Comparison of ENCODE assay signal across 14 cellular contexts in genomic region chr7:83541187-83541960, GRCh38.
DNase-seq lines count a peak whose midpoint lies in the region; FAIRE-seq and TF ChIP-seq lines count a peak whose summit lies in the region.
"Had no signal": no experiment of that assay in that cellular context is flagged by ENCODE, and none has a peak within 500 bp of the region (broad histone marks: within the 10 kb centered on the region; RNA-seq: fewer than 3 reads in every experiment).

No MANE protein-coding gene starts in this region.

- H2BK12ac ChIP-seq in H1 (ENCODE audit: low read depth, low read length) = no peak overlapping the region

- no peaks in the 10 kb centered on the region for H3K4me1 ChIP-seq in H1 (replicated peaks in 1 of 4; ENCODE audit: control insufficient read depth in 3 of 4, insufficient read depth in 4 of 4, low read length in 3 of 4)
- H3K4me1 ChIP-seq in suprapubic skin = no peaks in the 10 kb centered on the region

- no peak overlapping the region for H2BK20ac ChIP-seq in H1 (ENCODE audit: low read length)

- H3K4me3 ChIP-seq in H1 (ENCODE audit: extremely low read depth in 1 of 4, insufficient read depth in 2 of 4, low read depth in 3 of 4, low read length in 4 of 4) (no peak overlapping the region), suprapubic skin (no peak overlapping the region)

- DNase-seq in DMS53 treated with DMSO at 0.1 percent for 48 hours (lab: John Stamatoyannopoulos, UW; ENCODE audit: unreplicated experiment) (peak; percentile 82), NCI-H2029 (lab: John Stamatoyannopoulos, UW) (peak; percentile 13), H1 (ENCODE audit: low read depth in 1 of 2, low spot score in 2 of 2) (no peak), RPMI8226 (no peak), COR-L47 (lab: John Stamatoyannopoulos, UW) (no peak), suprapubic skin (ENCODE audit: low spot score in 2 of 2) (no peak), NCI-H226 (no peak)
- DNase-seq: CD8-positive, alpha-beta T cell; DMS79; IMR-90; KBM-7 had no signal

- H3K56ac ChIP-seq in H1 (replicated peaks; ENCODE audit: insufficient read length, low read depth, low read length) = no peak overlapping the region

- no peaks in the 10 kb centered on the region for H4K20me1 ChIP-seq in H1 (replicated peaks in 1 of 2; ENCODE audit: control insufficient read depth in 1 of 2, insufficient read depth in 2 of 2, low read length in 2 of 2)

- no peaks in the 10 kb centered on the region for H3K79me2 ChIP-seq in H1 (ENCODE audit: control insufficient read depth in 1 of 2, insufficient read depth in 2 of 2, low read length in 2 of 2)

- POLR2A ChIA-PET in H1 (lab: Charles Lee; ENCODE audit: partially characterized antibody) = no interaction called here

- no peak for FAIRE-seq in H1 (lab: Jason Lieb, UNC)
- FAIRE-seq: GM12892, GM19239, H54 had no signal

- no peak overlapping the region for H2AK5ac ChIP-seq in H1 (ENCODE audit: low read depth, low read length)

- H2AFZ ChIP-seq in H1 (ENCODE audit: low read length) = 0 out of 2 replicates have a peak overlapping the region, but pooled peaks have one; percentile 16

- H4K91ac ChIP-seq in H1 (replicated peaks; ENCODE audit: insufficient read length, low read length) = no peak overlapping the region

- H3K4me2 ChIP-seq in H1 (ENCODE audit: insufficient read depth in 1 of 2, low read depth in 2 of 2, low read length in 2 of 2) = no peak overlapping the region

- CTCF ChIA-PET in H1 (lab: Charles Lee; ENCODE audit: partially characterized antibody) = interaction anchor here (0.7 kb wide), 1 partner anchor 45 kb away, joined by 3 read pairs; no protein-coding TSS in a partner anchor

- TF ChIP-seq RAD21 in H1 (IDR thresholded peaks at IDR 0.05 in 1 of 2, conservative IDR thresholded peaks at IDR 0.05 in 1 of 2; ENCODE audit: low read depth in 2 of 2, low read length in 2 of 2) = no peak

- no peak overlapping the region for H3K27ac ChIP-seq in H1 (ENCODE audit: low read depth, low read length)
- no peak overlapping the region for H3K27ac ChIP-seq in suprapubic skin

- H3K79me1 ChIP-seq in H1 (ENCODE audit: low read depth, low read length) = no peaks in the 10 kb centered on the region

- no peak overlapping the region for H4K5ac ChIP-seq in H1 (ENCODE audit: insufficient read length, low read depth, low read length)

- H4K8ac ChIP-seq in H1 (ENCODE audit: extremely low read depth, insufficient read depth, low read length) = no peak overlapping the region

- H3K9ac ChIP-seq in H1 (replicated peaks in 1 of 4; ENCODE audit: extremely low read depth in 1 of 4, low read depth in 3 of 4, low read length in 3 of 4) = no peak overlapping the region

- H2BK15ac ChIP-seq in H1 (ENCODE audit: low read length) = no peak overlapping the region

- H3K27me3 ChIP-seq in H1 (replicated peaks in 1 of 4; ENCODE audit: control insufficient read depth in 3 of 4, extremely low read depth in 1 of 4, insufficient read depth in 3 of 4, low read length in 3 of 4) = no peaks in the 10 kb centered on the region; a peak in 1 of 7 replicates
- H3K27me3 ChIP-seq in suprapubic skin = no peaks in the 10 kb centered on the region

- no peak overlapping the region for H2BK5ac ChIP-seq in H1 (ENCODE audit: low read depth, low read length)

- WGBS in H1 (ENCODE audit: extremely low coverage in 1 of 2, insufficient coverage in 1 of 2, insufficient read length in 1 of 2, insufficient replicate concordance in 2 of 2, low coverage in 1 of 2, low lambda C conversion rate in 2 of 2, missing lambda C conversion rate in 1 of 2), 2 experiments = 89% methylated on average over 7 of the region's 7 CpGs; no CpG with 5 or more reads in 1 of the 2 experiments
- WGBS in suprapubic skin = 83% methylated on average over 7 of the region's 7 CpGs

- no peak overlapping the region for H2BK120ac ChIP-seq in H1 (replicated peaks; ENCODE audit: low read depth, low read length)

- H3K23me2 ChIP-seq in H1 (ENCODE audit: low read depth, low read length) = no peaks in the 10 kb centered on the region

- no peaks in the 10 kb centered on the region for H3K9me3 ChIP-seq in H1 (ENCODE audit: insufficient read depth in 2 of 2, low read depth in 1 of 2, low read length in 1 of 2)
- H3K9me3 ChIP-seq in suprapubic skin = no peaks in the 10 kb centered on the region

- TF ChIP-seq EP300 in H1 (IDR thresholded peaks at IDR 0.05; ENCODE audit: borderline replicate concordance in 1 of 2, low read depth in 2 of 2, low read length in 2 of 2) (no peak), suprapubic skin (IDR thresholded peaks at IDR 0.05) (no peak)

- TF ChIP-seq CTCF in H1 (IDR thresholded peaks at IDR 0.05; ENCODE audit: control extremely low read depth in 1 of 3, insufficient read depth in 1 of 3, low read depth in 1 of 3, low read length in 3 of 3) (no peak), suprapubic skin (IDR thresholded peaks at IDR 0.05) (no peak)

- H3K18ac ChIP-seq in H1 (ENCODE audit: extremely low read depth, low read length) = no peak overlapping the region

- no peak overlapping the region for H3K23ac ChIP-seq in H1 (ENCODE audit: insufficient read length)

- H3K36me3 ChIP-seq in H1 (ENCODE audit: control insufficient read depth in 2 of 4, insufficient read depth in 4 of 4, low read length in 3 of 4) (no peaks in the 10 kb centered on the region), suprapubic skin (no peaks in the 10 kb centered on the region)

- H3K4ac ChIP-seq in H1 (replicated peaks; ENCODE audit: insufficient read length, low read depth, low read length) = no peak overlapping the region

- TF ChIP-seq POLR2A in H1 (IDR thresholded peaks at IDR 0.05; ENCODE audit: control extremely low read depth in 1 of 2, low read depth in 2 of 2, low read length in 2 of 2) = no peak
- no peak for TF ChIP-seq POLR2A in suprapubic skin (IDR thresholded peaks at IDR 0.05)

- H3K14ac ChIP-seq in H1 (ENCODE audit: insufficient read length) = no peak overlapping the region

TF ChIP-seq in H1, 55 proteins besides CTCF, POLR2A, EP300 and RAD21:
- no peak for TF ChIP-seq SAP30 (IDR thresholded peaks at IDR 0.05; ENCODE audit: insufficient read depth, insufficient replicate concordance, low read length)
- no peak for TF ChIP-seq RBBP5 (IDR thresholded peaks at IDR 0.05; ENCODE audit: borderline replicate concordance, low read depth, low read length)
- TF ChIP-seq E2F6 (IDR thresholded peaks at IDR 0.05) = no peak
- TF ChIP-seq RFX5 (IDR thresholded peaks at IDR 0.05; ENCODE audit: borderline replicate concordance, low read depth, low read length) = no peak

Comparison
In these comparisons a context has a peak if more than half of its experiments do, and no peak if none do; other contexts are left out.
1. DNase-seq: peak in DMS53 treated with DMSO at 0.1 percent for 48 hours (single experiment) and NCI-H2029 (single experiment); none in H1 (0 of 2), RPMI8226 (single experiment), COR-L47 (single experiment), suprapubic skin (0 of 2) and NCI-H226 (single experiment).